In genomic region chr12:54980341-54980740, GRCh38 we compare ENCODE assay signal across 17 cellular contexts. TPM values are rescaled to one million over a fixed set of nuclear protein-coding genes. Genes with fewer than 3 reads are reported as not detected.
DNase-seq lines count a peak whose midpoint lies in the region; ATAC-seq and TF ChIP-seq lines count a peak whose summit lies in the region.
"Had no signal": no experiment of that assay in that cellular context is flagged by ENCODE, and none has a peak within 500 bp of the region (broad histone marks: within the 10 kb centered on the region; RNA-seq: fewer than 3 reads in every experiment).

No MANE protein-coding gene starts in this region.

- no peaks in the 10 kb centered on the region for H3K36me3 ChIP-seq in uterus
- H3K36me3 ChIP-seq: esophagus muscularis mucosa had no signal

- no peak for TF ChIP-seq CTCF in CD4-positive, alpha-beta T cell (IDR thresholded peaks at IDR 0.05)
- no peak for TF ChIP-seq CTCF in uterus (IDR thresholded peaks at IDR 0.05)

- H3K9me3 Mint-ChIP-seq in CD4-positive, alpha-beta T cell, result no peaks in the 10 kb centered on the region
- no peaks in the 10 kb centered on the region for H3K9me3 Mint-ChIP-seq in activated T-helper 17 cell treated with anti-CD3 and anti-CD28 coated beads, Interleukin-2, amount 50 U/mL, for 72 hours
- no peaks in the 10 kb centered on the region for H3K9me3 Mint-ChIP-seq in immature natural killer cell

- DNase-seq in CD4-positive, alpha-beta T cell, result peak in 9 of 10 experiments; percentile 29 to 61 (median 36)
- DNase-seq in T-helper 9 cell (peak; percentile 39), immature natural killer cell (peak in 1 of 3 donors; percentile 17), right cardiac atrium (no peak), kidney tubule cell (ENCODE audit: low spot score) (no peak), uterus (no peak), HuH-7.5 (ENCODE audit: low spot score) (no peak)
- DNase-seq: IMR-90, NCI-H1436 treated with DMSO at 0.1 percent for 48 hours, NCI-H510A treated with DMSO at 0.1 percent for 48 hours, nucleus accumbens had no signal

- H3K4me1 ChIP-seq in right cardiac atrium (ENCODE audit: control insufficient read depth, insufficient read depth, low read length) (no peaks in the 10 kb centered on the region), uterus (no peaks in the 10 kb centered on the region)
- H3K4me1 ChIP-seq: esophagus muscularis mucosa had no signal

- H3K4me3 ChIP-seq in right cardiac atrium (ENCODE audit: low read length) (no peak overlapping the region), uterus (no peak overlapping the region)
- H3K4me3 ChIP-seq: esophagus muscularis mucosa, hepatocyte, skin epidermis had no signal

- peaks cover 90% of the 10 kb centered on the region for H3K36me3 Mint-ChIP-seq in CD4-positive, alpha-beta T cell (ENCODE audit: low read depth)
- H3K36me3 Mint-ChIP-seq in activated T-helper 17 cell treated with anti-CD3 and anti-CD28 coated beads, Interleukin-2, amount 50 U/mL, for 72 hours (ENCODE audit: low read depth), result peaks cover 97% of the 10 kb centered on the region
- H3K36me3 Mint-ChIP-seq in immature natural killer cell, result peaks cover 8 to 43% (median 31%) of the 10 kb centered on the region in 3 donors

- peak; percentile 21 for ATAC-seq in CD4-positive, alpha-beta T cell (ENCODE audit: poor library complexity)
- ATAC-seq in activated T-helper 17 cell treated with anti-CD3 and anti-CD28 coated beads, Interleukin-2, amount 50 U/mL, for 72 hours (replicated peaks), result no peak
- ATAC-seq in right cardiac atrium, result no peak

- CTCF ChIA-PET in CD4-positive, alpha-beta T cell (lab: Charles Lee), result interaction anchor here (0.5 to 6.0 kb wide), 6 partner anchors 10 to 231 kb away, joined by 3 to 24 read pairs (median 4); no protein-coding TSS in a partner anchor

- WGBS in right cardiac atrium, result 79% methylated on average over 5 of the region's 5 CpGs

- no peaks in the 10 kb centered on the region for H3K9me3 ChIP-seq in CD4-positive, alpha-beta T cell (ENCODE audit: control insufficient read depth, low read length)
- H3K9me3 ChIP-seq in right cardiac atrium (ENCODE audit: control insufficient read depth, low read length) (no peaks in the 10 kb centered on the region), uterus (no peaks in the 10 kb centered on the region)
- H3K9me3 ChIP-seq: esophagus muscularis mucosa had no signal

- H3K4me1 Mint-ChIP-seq in CD4-positive, alpha-beta T cell (ENCODE audit: low read depth), result peaks cover 100% of the 10 kb centered on the region
- H3K4me1 Mint-ChIP-seq in activated T-helper 17 cell treated with anti-CD3 and anti-CD28 coated beads, Interleukin-2, amount 50 U/mL, for 72 hours, result peaks cover 47% of the 10 kb centered on the region
- H3K4me1 Mint-ChIP-seq in immature natural killer cell, result peaks cover 91 to 100% of the 10 kb centered on the region in 2 donors

- peak overlapping the region; percentile 100 for H3K27ac Mint-ChIP-seq in CD4-positive, alpha-beta T cell
- peak overlapping the region; percentile 84 for H3K27ac Mint-ChIP-seq in activated T-helper 17 cell treated with anti-CD3 and anti-CD28 coated beads, Interleukin-2, amount 50 U/mL, for 72 hours
- peak overlapping the region; percentile 83 to 92 (median 86) for H3K27ac Mint-ChIP-seq in immature natural killer cell

- POLR2A ChIA-PET in CD4-positive, alpha-beta T cell (lab: Charles Lee), result interaction anchor here (0.6 to 2.0 kb wide), 8 partner anchors 9 to 44 kb away, joined by 3 to 10 read pairs (median 4); no protein-coding TSS in a partner anchor

- no peak for TF ChIP-seq POLR2A in uterus (IDR thresholded peaks at IDR 0.05)

- H3K27me3 Mint-ChIP-seq in CD4-positive, alpha-beta T cell, result no peaks in the 10 kb centered on the region
- no peaks in the 10 kb centered on the region for H3K27me3 Mint-ChIP-seq in activated T-helper 17 cell treated with anti-CD3 and anti-CD28 coated beads, Interleukin-2, amount 50 U/mL, for 72 hours
- peaks cover 1 to 5% (median 3%) of the 10 kb centered on the region in 3 donors for H3K27me3 Mint-ChIP-seq in immature natural killer cell (ENCODE audit: low read depth in 3 of 3)

- intact Hi-C loops in CD4-positive, alpha-beta T cell (cut with DNase I, micrococcal nuclease), result no loop called here
- intact Hi-C loops in right cardiac atrium (cut with DNase I), result no loop called here
- intact Hi-C loops in uterus (cut with DNase I; ENCODE audit: low total_unique reads), result no loop called here

- peak overlapping the region; percentile 91 for H3K4me3 Mint-ChIP-seq in CD4-positive, alpha-beta T cell
- H3K4me3 Mint-ChIP-seq in activated T-helper 17 cell treated with anti-CD3 and anti-CD28 coated beads, Interleukin-2, amount 50 U/mL, for 72 hours, result peak overlapping the region; percentile 94
- H3K4me3 Mint-ChIP-seq in immature natural killer cell, result peak overlapping the region; percentile 42 to 77 (median 74)

- no peaks in the 10 kb centered on the region for H3K27me3 ChIP-seq in CD4-positive, alpha-beta T cell (ENCODE audit: control insufficient read depth, insufficient read depth, low read length)
- H3K27me3 ChIP-seq in right cardiac atrium (ENCODE audit: control insufficient read depth, insufficient read depth) (no peaks in the 10 kb centered on the region), uterus (no peaks in the 10 kb centered on the region)
- H3K27me3 ChIP-seq: esophagus muscularis mucosa, hepatocyte had no signal

- H3K27ac ChIP-seq in CD4-positive, alpha-beta T cell (ENCODE audit: low read depth, low read length), result peak overlapping the region; percentile 97
- H3K27ac ChIP-seq in right cardiac atrium (ENCODE audit: low read length), result no peak overlapping the region
- H3K27ac ChIP-seq in uterus, result no peak overlapping the region
- H3K27ac ChIP-seq: esophagus muscularis mucosa, hepatocyte had no signal

RNA-seq across cellular contexts. Expression of gene TESPA1, which starts 4.2 kb away (rescaled TPM):
- 10 to 100 TPM; 96.3 to 98.2 TPM for total RNA-seq in CD4-positive, alpha-beta T cell
- 10 to 100 TPM; 51.1 to 91.7 TPM for total RNA-seq in activated T-helper 17 cell treated with anti-CD3 and anti-CD28 coated beads, Interleukin-2, amount 50 U/mL, for 72 hours
- polyA plus RNA-seq in immature natural killer cell (10 to 100 TPM; 29.5 to 65.7 (median 33.1) TPM), right cardiac atrium (0.14 TPM)
- total RNA-seq in right cardiac atrium (1 to 10 TPM in 1 of 4 donors, under 1 TPM in 3; 0.59 to 1.1 (median 0.83) TPM), uterus (1 to 10 TPM in 1 of 4 donors, not detected in 3; 1.4 TPM)
- total RNA-seq: cerebellum, hepatocyte, IMR-90 had no signal
- polyA plus RNA-seq: hepatocyte, IMR-90 had no signal

RNA-seq across cellular contexts. Expression of gene NEUROD4, which starts 39.4 kb away (rescaled TPM):
- not detected for total RNA-seq in CD4-positive, alpha-beta T cell
- not detected for total RNA-seq in activated T-helper 17 cell treated with anti-CD3 and anti-CD28 coated beads, Interleukin-2, amount 50 U/mL, for 72 hours
- polyA plus RNA-seq in immature natural killer cell, result not detected
- total RNA-seq in right cardiac atrium, result not detected
- polyA plus RNA-seq in right cardiac atrium, result not detected
- total RNA-seq in uterus, result not detected
- total RNA-seq: esophagus muscularis mucosa, hepatocyte, IMR-90, lower leg skin had no signal
- polyA plus RNA-seq: hepatocyte, IMR-90 had no signal

Comparison
In these comparisons a context has a peak if more than half of its experiments do, and no peak if none do; other contexts are left out.
1. DNase-seq: peak in CD4-positive, alpha-beta T cell (9 of 10) and T-helper 9 cell (single experiment); none in right cardiac atrium (0 of 3), kidney tubule cell (single experiment), uterus (0 of 2) and HuH-7.5 (single experiment).
2. RNA of gene TESPA1, which starts 4.2 kb away (total RNA-seq): 96.3 to 98.2 TPM in CD4-positive, alpha-beta T cell and 51.1 to 91.7 TPM in activated T-helper 17 cell treated with anti-CD3 and anti-CD28 coated beads, Interleukin-2, amount 50 U/mL, for 72 hours; 0.59 to 1.1 TPM in right cardiac atrium and 1.4 TPM in uterus; every median in the first group is over 10 times any median in the second.
3. Peak in every context shown above with its lines, with median percentiles within 50 percentile points of each other: H3K27ac Mint-ChIP-seq and H3K4me3 Mint-ChIP-seq.